Comparison of ENCODE assay signal across 11 cellular contexts in genomic region chr11:19080579-19080993, GRCh38. TPM values are rescaled to one million over a fixed set of nuclear protein-coding genes. Genes with fewer than 3 reads are reported as not detected.
DNase-seq lines count a peak whose midpoint lies in the region; ATAC-seq, FAIRE-seq and TF ChIP-seq lines count a peak whose summit lies in the region.
"Had no signal": no experiment of that assay in that cellular context is flagged by ENCODE, and none has a peak within 500 bp of the region (broad histone marks: within the 10 kb centered on the region; RNA-seq: fewer than 3 reads in every experiment).

No MANE protein-coding gene starts in this region.

- H3K4me3 ChIP-seq in mammary epithelial cell (replicated peaks in 1 of 3; ENCODE audit: insufficient read depth in 1 of 3, low read depth in 2 of 3, low read length in 3 of 3) (no peak overlapping the region), keratinocyte (ENCODE audit: control insufficient read depth in 2 of 3, extremely low read depth in 1 of 3, insufficient read depth in 2 of 3, low read depth in 1 of 3, low read length in 3 of 3) (no peak overlapping the region), smooth muscle cell (no peak overlapping the region), colonic mucosa (no peak overlapping the region)
- H3K4me3 ChIP-seq: GM12878, stomach had no signal

- no peak overlapping the region for H2AFZ ChIP-seq in mammary epithelial cell (ENCODE audit: low read depth, low read length)
- H2AFZ ChIP-seq in keratinocyte (ENCODE audit: control insufficient read depth, low read length): no peak overlapping the region
- no peak overlapping the region for H2AFZ ChIP-seq in smooth muscle cell (ENCODE audit: low read depth)

- no peak for TF ChIP-seq EP300 in Ishikawa (IDR thresholded peaks at IDR 0.05; ENCODE audit: borderline replicate concordance)

- WGBS in mammary epithelial cell (ENCODE audit: low coverage, missing lambda C conversion rate): 47% methylated on average over 4 of the region's 6 CpGs
- 76% methylated on average over 6 of the region's 6 CpGs for WGBS in smooth muscle cell (ENCODE audit: low lambda C conversion rate)

- H3K27me3 ChIP-seq in mammary epithelial cell (ENCODE audit: insufficient read depth, low read length): no peaks in the 10 kb centered on the region
- no peaks in the 10 kb centered on the region for H3K27me3 ChIP-seq in keratinocyte (ENCODE audit: control insufficient read depth, extremely low read depth, insufficient read depth, low read length)
- H3K27me3 ChIP-seq in smooth muscle cell (ENCODE audit: low read depth): no peaks in the 10 kb centered on the region
- H3K27me3 ChIP-seq in colonic mucosa: no peaks in the 10 kb centered on the region
- H3K27me3 ChIP-seq: stomach had no signal

- no peak for ATAC-seq in GM19351 (IDR thresholded peaks at IDR 0.05; ENCODE audit: unreplicated experiment)
- ATAC-seq: GM12878 had no signal

- no peak overlapping the region for H3K27ac ChIP-seq in mammary epithelial cell (ENCODE audit: insufficient read depth, low read depth, low read length)
- H3K27ac ChIP-seq in keratinocyte (ENCODE audit: control insufficient read depth, insufficient read depth, low read length): peak overlapping the region; percentile 80
- peak overlapping the region; percentile 48 for H3K27ac ChIP-seq in smooth muscle cell (ENCODE audit: low read depth)
- no peak overlapping the region for H3K27ac ChIP-seq in colonic mucosa
- H3K27ac ChIP-seq: stomach had no signal

- H3K9ac ChIP-seq in mammary epithelial cell (ENCODE audit: insufficient read depth, low read length): no peak overlapping the region
- H3K9ac ChIP-seq in keratinocyte (ENCODE audit: control insufficient read depth, extremely low read depth, insufficient read depth, low read length): no peak overlapping the region
- no peak overlapping the region for H3K9ac ChIP-seq in smooth muscle cell (ENCODE audit: low read depth)
- no peak overlapping the region for H3K9ac ChIP-seq in colonic mucosa (ENCODE audit: low read depth in 2 of 2, low read length in 2 of 2)

- no peak for TF ChIP-seq RAD21 in Ishikawa (IDR thresholded peaks at IDR 0.05; ENCODE audit: low read depth)

- H3K4me2 ChIP-seq in mammary epithelial cell (ENCODE audit: insufficient read depth, low read depth, low read length): no peak overlapping the region
- peak overlapping the region; percentile 70 for H3K4me2 ChIP-seq in keratinocyte (ENCODE audit: control insufficient read depth, extremely low read depth, insufficient read depth, low read depth, low read length)
- H3K4me2 ChIP-seq in smooth muscle cell: no peak overlapping the region

- H3K36me3 ChIP-seq in mammary epithelial cell (ENCODE audit: insufficient read depth, low read length) (no peaks in the 10 kb centered on the region), keratinocyte (ENCODE audit: control insufficient read depth in 2 of 2, extremely low read depth in 1 of 2, insufficient read depth in 2 of 2, low read length in 2 of 2) (no peaks in the 10 kb centered on the region), smooth muscle cell (ENCODE audit: low read depth) (no peaks in the 10 kb centered on the region), colonic mucosa (no peaks in the 10 kb centered on the region)
- H3K36me3 ChIP-seq: stomach had no signal

- BruUV-seq in mammary epithelial cell (replicated peaks; lab: Mats Ljungman, UMichigan): no TSS peak

- in situ Hi-C loops in mammary epithelial cell (cut with MboI; ENCODE audit: low sequenced_read_pairs in 2 of 2): no loop called here

- H3K79me2 ChIP-seq in mammary epithelial cell (ENCODE audit: insufficient read depth, low read length) (no peaks in the 10 kb centered on the region), keratinocyte (ENCODE audit: control insufficient read depth, insufficient read depth, low read length) (no peaks in the 10 kb centered on the region), smooth muscle cell (ENCODE audit: low read depth) (no peaks in the 10 kb centered on the region)

- CTCF ChIA-PET in mammary epithelial cell (lab: Charles Lee; ENCODE audit: low non-redundant PET): no interaction called here

- TF ChIP-seq CTCF in mammary epithelial cell (conservative IDR thresholded peaks at IDR 0.05 in 1 of 2, IDR thresholded peaks at IDR 0.05 in 1 of 2; ENCODE audit: extremely low read depth in 1 of 2, insufficient read depth in 1 of 2, low read depth in 1 of 2, low read length in 2 of 2) (no peak), keratinocyte (optimal IDR thresholded peaks at IDR 0.05 in 1 of 3, IDR thresholded peaks at IDR 0.05 in 1 of 3, conservative IDR thresholded peaks at IDR 0.05 in 1 of 3; ENCODE audit: extremely low read depth in 1 of 3, insufficient read depth in 2 of 3, low read length in 3 of 3) (no peak), smooth muscle cell (IDR thresholded peaks at IDR 0.05; ENCODE audit: borderline replicate concordance, insufficient read depth, poor library complexity, severe bottlenecking) (no peak), colonic mucosa (IDR thresholded peaks at IDR 0.05) (no peak)

- H3K9me3 ChIP-seq in mammary epithelial cell (replicated peaks; ENCODE audit: insufficient read depth, low read length) (no peaks in the 10 kb centered on the region), keratinocyte (ENCODE audit: control insufficient read depth, low read depth, low read length) (no peaks in the 10 kb centered on the region), smooth muscle cell (replicated peaks; ENCODE audit: low read depth) (no peaks in the 10 kb centered on the region), colonic mucosa (no peaks in the 10 kb centered on the region)
- H3K9me3 ChIP-seq: stomach had no signal

- dilution Hi-C loops in mammary epithelial cell (cut with HindIII; ENCODE audit: low sequenced_read_pairs): no loop called here
- dilution Hi-C loops in keratinocyte (cut with MboI; ENCODE audit: extremely low pct_ligation_motif_present, low sequenced_read_pairs): no loop called here

- no peaks in the 10 kb centered on the region for H3F3A ChIP-seq in smooth muscle cell (ENCODE audit: low read depth)

- no peaks in the 10 kb centered on the region for H4K20me1 ChIP-seq in mammary epithelial cell (ENCODE audit: insufficient read depth, low read length)
- no peaks in the 10 kb centered on the region for H4K20me1 ChIP-seq in keratinocyte (ENCODE audit: control insufficient read depth, extremely low read depth, insufficient read depth, low read length)
- H4K20me1 ChIP-seq in smooth muscle cell (ENCODE audit: low read depth): no peaks in the 10 kb centered on the region

- DNase-seq in mammary epithelial cell (peak; percentile 58), keratinocyte (ENCODE audit: low read depth, low spot score) (peak; percentile 38), smooth muscle cell (lab: John Stamatoyannopoulos, UW; ENCODE audit: unreplicated experiment) (no peak), colonic mucosa (no peak)
- no peak for DNase-seq in activated naive CD4-positive, alpha-beta T cell treated with Interleukin-2 at 50 U/mL for 16 hours
- DNase-seq: effector memory CD4-positive, alpha-beta T cell; NCI-H2171 treated with DMSO at 0.1 percent for 48 hours; stomach had no signal

- peaks cover 20% of the 10 kb centered on the region for H3K4me1 ChIP-seq in mammary epithelial cell (ENCODE audit: insufficient read depth, low read length)
- peaks cover 24% of the 10 kb centered on the region for H3K4me1 ChIP-seq in keratinocyte (ENCODE audit: control insufficient read depth, extremely low read depth, insufficient read depth, low read length)
- no peaks in the 10 kb centered on the region for H3K4me1 ChIP-seq in smooth muscle cell (ENCODE audit: low read depth)
- no peaks in the 10 kb centered on the region for H3K4me1 ChIP-seq in colonic mucosa

- H3K9me1 ChIP-seq in keratinocyte (ENCODE audit: control insufficient read depth, extremely low read depth, insufficient read depth, low read length): no peaks in the 10 kb centered on the region

- intact Hi-C loops in mammary epithelial cell (cut with micrococcal nuclease): loop anchor here (2.0 kb wide), 1 partner anchor 36 kb away; the partner anchor contains the start of gene ZDHHC13
- intact Hi-C loops in colonic mucosa (cut with DNase I): no loop called here

- peak; percentile 71 for FAIRE-seq in keratinocyte (lab: Jason Lieb, UNC)
- FAIRE-seq: GM12878 had no signal

TF ChIP-seq in Ishikawa, 13 proteins besides CTCF, POLR2A, EP300 and RAD21 (continues in another document):
- TF ChIP-seq USF1 (IDR thresholded peaks at IDR 0.05): peak; percentile 92
- TF ChIP-seq YY1 (IDR thresholded peaks at IDR 0.05; ENCODE audit: low read depth): no peak
- TF ChIP-seq FOXM1 (IDR thresholded peaks at IDR 0.05; ENCODE audit: borderline replicate concordance, low read depth): no peak

RNA-seq across cellular contexts. Expression of gene MRGPRX2, which starts 20.1 kb away (rescaled TPM):
- not detected for total RNA-seq in mammary epithelial cell
- polyA plus RNA-seq in mammary epithelial cell: not detected
- polyA minus RNA-seq in mammary epithelial cell: not detected
- not detected in 3 replicates for polyA plus RNA-seq in keratinocyte
- polyA plus RNA-seq in keratinocyte (2011; ENCODE audit: low read depth): not detected
- not detected in 2 replicates for polyA plus RNA-seq in keratinocyte (2011; cell fraction: cytosol; rRNA removed)
- not detected in 2 replicates for polyA plus RNA-seq in keratinocyte (2011; cell fraction: nucleus; rRNA removed)
- not detected in 2 replicates for polyA plus RNA-seq in keratinocyte (2012; ENCODE audit: low replicate concordance)
- polyA minus RNA-seq in keratinocyte: not detected in 3 replicates
- not detected for polyA minus RNA-seq in keratinocyte (2011; cell fraction: cytosol; rRNA and poly(A)+ RNA removed)
- polyA minus RNA-seq in keratinocyte (2011; cell fraction: nucleus; rRNA and poly(A)+ RNA removed): not detected in 2 replicates
- total RNA-seq in smooth muscle cell: not detected in 2 replicates
- 0.19 TPM in 1 of 2 replicates, not detected in the other for polyA plus RNA-seq in smooth muscle cell
- total RNA-seq in colonic mucosa: not detected
- total RNA-seq: stomach had no signal
- polyA plus RNA-seq: stomach had no signal

RNA-seq across cellular contexts. Expression of gene ZDHHC13, which starts 36.4 kb away (rescaled TPM):
- total RNA-seq in mammary epithelial cell (10 to 100 TPM; 17.9 to 23.2 TPM), smooth muscle cell (16.5 and 17.3 TPM in 2 replicates), colonic mucosa (10 to 100 TPM; 30.8 to 35.0 TPM)
- polyA plus RNA-seq in mammary epithelial cell (12.1 TPM), keratinocyte (14.6 to 24.1 TPM (median 18.2 TPM) in 3 replicates), smooth muscle cell (8.7 and 12.8 TPM in 2 replicates)
- polyA minus RNA-seq in mammary epithelial cell (10.1 TPM), keratinocyte (12.7 to 27.2 TPM (median 21.2 TPM) in 3 replicates)
- polyA plus RNA-seq in keratinocyte (2011; ENCODE audit: low read depth): 24.1 TPM
- 5.8 and 15.7 TPM in 2 replicates for polyA plus RNA-seq in keratinocyte (2011; cell fraction: cytosol; rRNA removed)
- 22.5 and 28.9 TPM in 2 replicates for polyA plus RNA-seq in keratinocyte (2011; cell fraction: nucleus; rRNA removed)
- 10.0 and 19.6 TPM in 2 replicates for polyA plus RNA-seq in keratinocyte (2012; ENCODE audit: low replicate concordance)
- 12.5 TPM for polyA minus RNA-seq in keratinocyte (2011; cell fraction: cytosol; rRNA and poly(A)+ RNA removed)
- polyA minus RNA-seq in keratinocyte (2011; cell fraction: nucleus; rRNA and poly(A)+ RNA removed): 14.5 and 29.9 TPM in 2 replicates

Comparison
In these comparisons a context has a peak if more than half of its experiments do, and no peak if none do; other contexts are left out.
1. DNase-seq: peak in mammary epithelial cell (single experiment) and keratinocyte (single experiment); none in smooth muscle cell (single experiment), activated naive CD4-positive, alpha-beta T cell treated with Interleukin-2 at 50 U/mL for 16 hours (single experiment) and colonic mucosa (single experiment).
2. H3K27ac ChIP-seq: peak in keratinocyte (single experiment) and smooth muscle cell (single experiment); none in mammary epithelial cell (single experiment) and colonic mucosa (single experiment).